In the genomic region with DNA sequence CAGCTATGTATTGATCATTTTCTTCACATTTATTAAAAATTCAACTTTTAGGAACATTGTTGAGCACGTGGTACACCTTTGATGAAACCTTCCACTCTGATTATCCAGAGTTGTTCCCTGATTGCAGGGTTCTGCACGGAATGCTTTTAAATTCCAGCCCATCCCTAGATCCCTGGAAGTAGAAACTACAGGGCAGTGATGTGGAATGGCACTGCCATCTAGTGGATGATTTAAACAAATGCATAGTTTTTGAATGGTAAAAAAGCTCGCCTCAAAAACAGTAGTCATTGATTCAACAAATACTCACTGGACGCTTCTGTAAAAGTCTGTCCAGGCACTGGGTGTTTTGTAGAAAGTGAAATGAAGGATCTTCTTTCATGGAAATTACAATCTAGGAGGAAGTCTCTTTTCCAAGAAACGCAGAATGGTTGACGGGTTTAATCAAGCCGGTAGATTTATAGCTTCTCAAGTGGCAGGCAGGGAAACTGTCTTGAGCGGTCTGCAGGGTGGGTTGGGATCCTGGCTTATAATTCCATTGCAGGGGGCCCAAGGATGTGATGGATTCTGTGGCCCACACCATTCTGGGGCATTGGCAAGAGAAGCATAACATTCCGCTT, we compare ENCODE assay signal across 1 cellular context.
TF ChIP-seq lines count a peak whose summit lies in the region.

No MANE protein-coding gene starts in this region.

TF ChIP-seq in HCT116, 20 proteins besides CTCF, POLR2A, EP300 and RAD21 (continued from another document):
- no peak for TF ChIP-seq TCF7L2 (IDR thresholded peaks at IDR 0.05; ENCODE audit: borderline replicate concordance, extremely low read depth, insufficient read depth, insufficient read length)
TF ChIP-seq in HCT116: peak in this region for 0.
